ENCODE assay signal across 1 cellular context in the genomic region with DNA sequence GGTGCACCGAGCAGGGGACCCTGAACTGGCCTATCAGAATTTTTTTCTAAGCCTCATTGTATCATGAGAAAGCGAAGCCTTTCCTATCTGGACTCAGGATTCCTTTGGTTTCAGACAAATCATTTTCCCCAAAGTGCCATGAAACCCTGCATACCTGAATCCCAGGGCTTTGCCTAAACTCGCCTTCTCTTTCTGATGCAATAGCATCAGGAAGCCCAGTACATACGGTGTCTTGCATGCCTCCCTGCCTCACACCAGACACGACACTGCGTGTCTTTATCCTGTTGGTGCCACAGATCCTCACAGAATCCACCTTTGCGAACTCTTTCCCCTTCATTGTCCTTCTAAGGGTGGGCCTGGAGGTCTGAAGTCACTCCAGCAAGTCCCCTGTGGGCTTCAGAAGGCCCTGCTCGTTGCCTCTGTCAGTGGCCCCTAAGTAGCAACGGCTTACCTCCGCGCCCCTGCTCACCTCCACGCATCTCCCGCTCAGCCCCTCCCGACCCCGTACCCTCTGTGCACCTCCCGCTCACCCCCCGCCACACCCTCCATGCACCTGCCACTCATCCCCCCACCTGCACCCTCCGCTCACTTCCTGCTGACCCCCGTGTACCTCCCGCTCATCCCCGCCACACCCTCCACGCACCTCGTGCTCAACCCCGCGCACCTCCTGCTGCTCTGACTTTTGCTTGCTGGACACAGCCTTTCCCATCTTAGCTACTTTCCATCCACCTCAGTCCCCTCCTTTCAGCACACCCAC.
TF ChIP-seq lines count a peak whose summit lies in the region.

No MANE protein-coding gene starts in this region.

TF ChIP-seq in H1, 55 proteins besides CTCF, POLR2A, EP300 and RAD21:
- TF ChIP-seq BCL11A (IDR thresholded peaks at IDR 0.05; ENCODE audit: low read depth in 2 of 2, low read length in 2 of 2): no peak
- TF ChIP-seq SP2 (IDR thresholded peaks at IDR 0.05; ENCODE audit: low read length): no peak
- no peak for TF ChIP-seq CHD2 (IDR thresholded peaks at IDR 0.05; ENCODE audit: low read length)
- no peak for TF ChIP-seq BACH1 (IDR thresholded peaks at IDR 0.05; ENCODE audit: low read length)
- no peak for TF ChIP-seq CBX5 (IDR thresholded peaks at IDR 0.05; ENCODE audit: low read depth, low read length)
- no peak for TF ChIP-seq GABPA (IDR thresholded peaks at IDR 0.05; ENCODE audit: borderline replicate concordance, insufficient read depth, low read length)
- TF ChIP-seq SP1 (IDR thresholded peaks at IDR 0.05; ENCODE audit: low read depth, low read length): no peak
- TF ChIP-seq, protein P1, sequence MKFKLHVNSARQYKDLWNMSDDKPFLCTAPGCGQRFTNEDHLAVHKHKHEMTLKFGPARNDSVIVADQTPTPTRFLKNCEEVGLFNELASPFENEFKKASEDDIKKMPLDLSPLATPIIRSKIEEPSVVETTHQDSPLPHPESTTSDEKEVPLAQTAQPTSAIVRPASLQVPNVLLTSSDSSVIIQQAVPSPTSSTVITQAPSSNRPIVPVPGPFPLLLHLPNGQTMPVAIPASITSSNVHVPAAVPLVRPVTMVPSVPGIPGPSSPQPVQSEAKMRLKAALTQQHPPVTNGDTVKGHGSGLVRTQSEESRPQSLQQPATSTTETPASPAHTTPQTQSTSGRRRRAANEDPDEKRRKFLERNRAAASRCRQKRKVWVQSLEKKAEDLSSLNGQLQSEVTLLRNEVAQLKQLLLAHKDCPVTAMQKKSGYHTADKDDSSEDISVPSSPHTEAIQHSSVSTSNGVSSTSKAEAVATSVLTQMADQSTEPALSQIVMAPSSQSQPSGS (IDR thresholded peaks at IDR 0.05; ENCODE audit: low read length): no peak
- TF ChIP-seq CEBPB (IDR thresholded peaks at IDR 0.05; ENCODE audit: low read depth, low read length): no peak
- TF ChIP-seq, protein P2, sequence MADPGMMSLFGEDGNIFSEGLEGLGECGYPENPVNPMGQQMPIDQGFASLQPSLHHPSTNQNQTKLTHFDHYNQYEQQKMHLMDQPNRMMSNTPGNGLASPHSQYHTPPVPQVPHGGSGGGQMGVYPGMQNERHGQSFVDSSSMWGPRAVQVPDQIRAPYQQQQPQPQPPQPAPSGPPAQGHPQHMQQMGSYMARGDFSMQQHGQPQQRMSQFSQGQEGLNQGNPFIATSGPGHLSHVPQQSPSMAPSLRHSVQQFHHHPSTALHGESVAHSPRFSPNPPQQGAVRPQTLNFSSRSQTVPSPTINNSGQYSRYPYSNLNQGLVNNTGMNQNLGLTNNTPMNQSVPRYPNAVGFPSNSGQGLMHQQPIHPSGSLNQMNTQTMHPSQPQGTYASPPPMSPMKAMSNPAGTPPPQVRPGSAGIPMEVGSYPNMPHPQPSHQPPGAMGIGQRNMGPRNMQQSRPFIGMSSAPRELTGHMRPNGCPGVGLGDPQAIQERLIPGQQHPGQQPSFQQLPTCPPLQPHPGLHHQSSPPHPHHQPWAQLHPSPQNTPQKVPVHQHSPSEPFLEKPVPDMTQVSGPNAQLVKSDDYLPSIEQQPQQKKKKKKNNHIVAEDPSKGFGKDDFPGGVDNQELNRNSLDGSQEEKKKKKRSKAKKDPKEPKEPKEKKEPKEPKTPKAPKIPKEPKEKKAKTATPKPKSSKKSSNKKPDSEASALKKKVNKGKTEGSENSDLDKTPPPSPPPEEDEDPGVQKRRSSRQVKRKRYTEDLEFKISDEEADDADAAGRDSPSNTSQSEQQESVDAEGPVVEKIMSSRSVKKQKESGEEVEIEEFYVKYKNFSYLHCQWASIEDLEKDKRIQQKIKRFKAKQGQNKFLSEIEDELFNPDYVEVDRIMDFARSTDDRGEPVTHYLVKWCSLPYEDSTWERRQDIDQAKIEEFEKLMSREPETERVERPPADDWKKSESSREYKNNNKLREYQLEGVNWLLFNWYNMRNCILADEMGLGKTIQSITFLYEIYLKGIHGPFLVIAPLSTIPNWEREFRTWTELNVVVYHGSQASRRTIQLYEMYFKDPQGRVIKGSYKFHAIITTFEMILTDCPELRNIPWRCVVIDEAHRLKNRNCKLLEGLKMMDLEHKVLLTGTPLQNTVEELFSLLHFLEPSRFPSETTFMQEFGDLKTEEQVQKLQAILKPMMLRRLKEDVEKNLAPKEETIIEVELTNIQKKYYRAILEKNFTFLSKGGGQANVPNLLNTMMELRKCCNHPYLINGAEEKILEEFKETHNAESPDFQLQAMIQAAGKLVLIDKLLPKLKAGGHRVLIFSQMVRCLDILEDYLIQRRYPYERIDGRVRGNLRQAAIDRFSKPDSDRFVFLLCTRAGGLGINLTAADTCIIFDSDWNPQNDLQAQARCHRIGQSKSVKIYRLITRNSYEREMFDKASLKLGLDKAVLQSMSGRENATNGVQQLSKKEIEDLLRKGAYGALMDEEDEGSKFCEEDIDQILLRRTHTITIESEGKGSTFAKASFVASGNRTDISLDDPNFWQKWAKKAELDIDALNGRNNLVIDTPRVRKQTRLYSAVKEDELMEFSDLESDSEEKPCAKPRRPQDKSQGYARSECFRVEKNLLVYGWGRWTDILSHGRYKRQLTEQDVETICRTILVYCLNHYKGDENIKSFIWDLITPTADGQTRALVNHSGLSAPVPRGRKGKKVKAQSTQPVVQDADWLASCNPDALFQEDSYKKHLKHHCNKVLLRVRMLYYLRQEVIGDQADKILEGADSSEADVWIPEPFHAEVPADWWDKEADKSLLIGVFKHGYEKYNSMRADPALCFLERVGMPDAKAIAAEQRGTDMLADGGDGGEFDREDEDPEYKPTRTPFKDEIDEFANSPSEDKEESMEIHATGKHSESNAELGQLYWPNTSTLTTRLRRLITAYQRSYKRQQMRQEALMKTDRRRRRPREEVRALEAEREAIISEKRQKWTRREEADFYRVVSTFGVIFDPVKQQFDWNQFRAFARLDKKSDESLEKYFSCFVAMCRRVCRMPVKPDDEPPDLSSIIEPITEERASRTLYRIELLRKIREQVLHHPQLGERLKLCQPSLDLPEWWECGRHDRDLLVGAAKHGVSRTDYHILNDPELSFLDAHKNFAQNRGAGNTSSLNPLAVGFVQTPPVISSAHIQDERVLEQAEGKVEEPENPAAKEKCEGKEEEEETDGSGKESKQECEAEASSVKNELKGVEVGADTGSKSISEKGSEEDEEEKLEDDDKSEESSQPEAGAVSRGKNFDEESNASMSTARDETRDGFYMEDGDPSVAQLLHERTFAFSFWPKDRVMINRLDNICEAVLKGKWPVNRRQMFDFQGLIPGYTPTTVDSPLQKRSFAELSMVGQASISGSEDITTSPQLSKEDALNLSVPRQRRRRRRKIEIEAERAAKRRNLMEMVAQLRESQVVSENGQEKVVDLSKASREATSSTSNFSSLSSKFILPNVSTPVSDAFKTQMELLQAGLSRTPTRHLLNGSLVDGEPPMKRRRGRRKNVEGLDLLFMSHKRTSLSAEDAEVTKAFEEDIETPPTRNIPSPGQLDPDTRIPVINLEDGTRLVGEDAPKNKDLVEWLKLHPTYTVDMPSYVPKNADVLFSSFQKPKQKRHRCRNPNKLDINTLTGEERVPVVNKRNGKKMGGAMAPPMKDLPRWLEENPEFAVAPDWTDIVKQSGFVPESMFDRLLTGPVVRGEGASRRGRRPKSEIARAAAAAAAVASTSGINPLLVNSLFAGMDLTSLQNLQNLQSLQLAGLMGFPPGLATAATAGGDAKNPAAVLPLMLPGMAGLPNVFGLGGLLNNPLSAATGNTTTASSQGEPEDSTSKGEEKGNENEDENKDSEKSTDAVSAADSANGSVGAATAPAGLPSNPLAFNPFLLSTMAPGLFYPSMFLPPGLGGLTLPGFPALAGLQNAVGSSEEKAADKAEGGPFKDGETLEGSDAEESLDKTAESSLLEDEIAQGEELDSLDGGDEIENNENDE (IDR thresholded peaks at IDR 0.05; ENCODE audit: insufficient replicate concordance, low read length): no peak
- no peak for TF ChIP-seq TAF7 (optimal IDR thresholded peaks at IDR 0.05; ENCODE audit: borderline replicate concordance, low read depth, low read length)
